ENCODE assay signal across 8 cellular contexts in genomic region chr15:90902656-90902995, GRCh38. TPM values are rescaled to one million over a fixed set of nuclear protein-coding genes. Genes with fewer than 3 reads are reported as not detected.
DNase-seq lines count a peak whose midpoint lies in the region; ATAC-seq, FAIRE-seq and TF ChIP-seq lines count a peak whose summit lies in the region.

No MANE protein-coding gene starts in this region.

- in situ Hi-C loops in K562 (cut with MboI): no loop called here

- H3K9me3 Mint-ChIP-seq in HFFc6: no peaks in the 10 kb centered on the region

- TF ChIP-seq CTCF in HFFc6 (IDR thresholded peaks at IDR 0.05) (no peak), K562 (IDR thresholded peaks at IDR 0.05 in 2 of 3, conservative IDR thresholded peaks at IDR 0.05 in 1 of 3; ENCODE audit: insufficient read depth in 2 of 3, low read depth in 1 of 3, low read length in 3 of 3) (no peak)

- no peaks in the 10 kb centered on the region for H3K27me3 ChIP-seq in K562 (ENCODE audit: control insufficient read depth in 2 of 2, insufficient read depth in 2 of 2, low read length in 2 of 2)

- H3K4me1 Mint-ChIP-seq in HFFc6 (ENCODE audit: low read depth): peaks cover 17% of the 10 kb centered on the region

- no peak overlapping the region; the same call in 1 of the 2 replicates for H3K27ac Mint-ChIP-seq in HFFc6

- peak overlapping the region; percentile 84; the same call in 1 of the 2 replicates for H3K4me3 Mint-ChIP-seq in HFFc6

- H2AFZ ChIP-seq in K562 (ENCODE audit: low read depth, low read length): peak overlapping the region; percentile 34; the same call in 1 of the 2 replicates

- no peaks in the 10 kb centered on the region for H4K20me1 ChIP-seq in K562 (replicated peaks; ENCODE audit: control insufficient read depth, insufficient read depth, low read length)

- intact Hi-C loops in K562 (cut with micrococcal nuclease): no loop called here

- peak overlapping the region; percentile 99 for H3K27ac ChIP-seq in K562 (ENCODE audit: extremely low read depth, low read depth, low read length)
- H3K27ac ChIP-seq in mesodermal cell (ENCODE audit: low read depth, low read length, severe bottlenecking): no peak overlapping the region

- peaks cover 28 to 72% of the 10 kb centered on the region in 2 experiments; a peak in 4 of 5 replicates for H3K4me1 ChIP-seq in K562 (replicated peaks in 1 of 2; ENCODE audit: control insufficient read depth in 2 of 2, insufficient read depth in 2 of 2, low read length in 2 of 2)
- no peaks in the 10 kb centered on the region for H3K4me1 ChIP-seq in mesodermal cell (ENCODE audit: control insufficient read depth, insufficient read depth, low read length, poor library complexity, severe bottlenecking)

- TF ChIP-seq EP300 in K562 (IDR thresholded peaks at IDR 0.05; ENCODE audit: low read length): no peak

- H3K36me3 ChIP-seq in K562 (ENCODE audit: control insufficient read depth, insufficient read depth, low read length) (peaks cover 35% of the 10 kb centered on the region), mesodermal cell (ENCODE audit: control insufficient read depth, insufficient read depth, low read length) (peaks cover 24% of the 10 kb centered on the region)

- H3K9me1 ChIP-seq in K562 (ENCODE audit: control insufficient read depth, insufficient read depth, low read length): peaks cover 4% of the 10 kb centered on the region

- POLR2A ChIA-PET in K562 (lab: Yijun Ruan, JAX): interaction anchor here (0.6 to 7.0 kb wide), 17 partner anchors 8 to 1144 kb away, joined by 3 to 70 read pairs (median 4); partner anchors contain the start of genes HDDC3 and UNC45A

- peaks cover 6% of the 10 kb centered on the region for H3K36me3 Mint-ChIP-seq in HFFc6 (ENCODE audit: low read depth)

- ATAC-seq in K562 (no peak), GM18907 (IDR thresholded peaks at IDR 0.05; ENCODE audit: unreplicated experiment) (no peak), HG03139 (IDR thresholded peaks at IDR 0.05; ENCODE audit: unreplicated experiment) (no peak)

- H3K9ac ChIP-seq in K562 (ENCODE audit: insufficient read depth in 1 of 2, low read depth in 2 of 2, low read length in 2 of 2): peak overlapping the region; percentile 95 to 99; a peak in 3 of 4 replicates

- no peaks in the 10 kb centered on the region for H3K27me3 Mint-ChIP-seq in HFFc6 (ENCODE audit: insufficient read depth)

- FAIRE-seq in K562 (lab: Jason Lieb, UNC): no peak

- peaks cover 52% of the 10 kb centered on the region for H3K79me2 ChIP-seq in K562 (ENCODE audit: control insufficient read depth, insufficient read depth, low read length)

- no peak for TF ChIP-seq RAD21 in K562 (CRISPR knock-in tag; conservative IDR thresholded peaks at IDR 0.05 in 1 of 2, IDR thresholded peaks at IDR 0.05 in 1 of 2)

- H3K4me2 ChIP-seq in K562 (ENCODE audit: insufficient read depth, low read length): peak overlapping the region; percentile 93; the same call in 1 of the 2 replicates

- TF ChIP-seq POLR2A in K562 (conservative IDR thresholded peaks at IDR 0.05): no peak

- DNase-seq in AG20443 (ENCODE audit: low spot score) (peak; percentile 82), HFFc6 (no peak), K562 (ENCODE audit: extremely low read depth in 1 of 4, low spot score in 3 of 4) (peak in 1 of 4 experiments; percentile 91), SKM-1 (lab: John Stamatoyannopoulos, UW; ENCODE audit: unreplicated experiment) (no peak), LoVo (ENCODE audit: low spot score) (no peak)

- WGBS in K562 (ENCODE audit: insufficient coverage, low coverage, missing lambda C conversion rate): 1% methylated on average over 39 of the region's 60 CpGs
- WGBS in mesodermal cell (ENCODE audit: insufficient coverage in 2 of 2), 2 experiments: 0% methylated on average over 31 to 44 of the region's 60 CpGs

- BruUV-seq in K562 (replicated peaks; lab: Mats Ljungman, UMichigan): no TSS peak

- peak overlapping the region; percentile 69 for H3K4me3 ChIP-seq in K562
- H3K4me3 ChIP-seq in mesodermal cell (ENCODE audit: extremely low read depth, insufficient read depth, low read length, poor library complexity, severe bottlenecking): peak overlapping the region; percentile 56

- CTCF ChIA-PET in K562 (lab: Yijun Ruan, JAX; ENCODE audit: low intra/inter-chr PET ratio): interaction anchor here (1.8 kb wide), 1 partner anchor 130 kb away, joined by 5 read pairs; no protein-coding TSS in a partner anchor

- H3K9me3 ChIP-seq in K562 (replicated peaks; ENCODE audit: control insufficient read depth, insufficient read depth, low read depth, low read length) (no peaks in the 10 kb centered on the region), mesodermal cell (ENCODE audit: control insufficient read depth, low read length) (no peaks in the 10 kb centered on the region)

RNA-seq across cellular contexts. Expression of gene MAN2A2, which starts 0.5 kb away (rescaled TPM):
- total RNA-seq in HFFc6 (2021; fragmentation: NEBNext Ultra II Directional; extraction: Animal tissue kit (Norgen Biotek cat#: 25700)): 10 to 100 TPM; 15.8 to 26.9 (median 23.4) TPM
- total RNA-seq in K562 (2011; cell fraction: chromatin; rRNA removed; ENCODE audit: low replicate concordance): 447 and 1,128 TPM in 2 replicates
- 692 and 704 TPM in 2 replicates for total RNA-seq in K562 (2011; cell fraction: nucleolus; rRNA removed)
- total RNA-seq in K562 (2011; cell fraction: nucleoplasm; rRNA removed): 460 and 506 TPM in 2 replicates
- total RNA-seq in K562 (2014; rRNA removed): 35.0 and 53.7 TPM in 2 replicates
- total RNA-seq in K562 (2014; rRNA removed; fragmentation: Illumina TruSeq; extraction: Trizol): 20.6 and 25.0 TPM in 2 replicates
- total RNA-seq in K562 (2015; rRNA removed; fragmentation: Illumina TruSeq; extraction: Trizol): 43.3 and 43.4 TPM in 2 replicates
- total RNA-seq in K562 (2021): 116 and 151 TPM in 2 replicates
- polyA plus RNA-seq in K562 (2011; rRNA removed): 71.7 and 195 TPM in 2 replicates
- 119 and 133 TPM in 2 replicates for polyA plus RNA-seq in K562 (2011; cell fraction: cytosol; rRNA removed)
- polyA plus RNA-seq in K562 (2011; cell fraction: nucleus; rRNA removed): 1,870 and 1,995 TPM in 2 replicates
- 92.0 and 210 TPM in 2 replicates for polyA plus RNA-seq in K562 (2012)
- polyA plus RNA-seq in K562 (2014; fragmentation: Illumina TruSeq; extraction: Trizol): 130 and 131 TPM in 2 replicates
- 10 to 100 TPM in 1 of 2 experiments, 1 to 10 TPM in 1; 7.3 to 13.7 TPM for polyA plus RNA-seq in K562 (2014; fragmentation: Nextera tagmentation; extraction: Ambion mirVana)
- 114 and 121 TPM in 2 replicates for polyA plus RNA-seq in K562 (2014; rRNA removed)
- polyA minus RNA-seq in K562 (2011; rRNA and poly(A)+ RNA removed): 30.7 and 41.4 TPM in 2 replicates
- polyA minus RNA-seq in K562 (2011; cell fraction: cytosol; rRNA and poly(A)+ RNA removed): 71.5 and 84.4 TPM in 2 replicates
- 264 and 379 TPM in 2 replicates for polyA minus RNA-seq in K562 (2011; cell fraction: nucleus; rRNA and poly(A)+ RNA removed)
- polyA plus RNA-seq in mesodermal cell (2013, experiment 1 of 2): 18.8 TPM
- 27.2 TPM for polyA plus RNA-seq in mesodermal cell (2013, experiment 2 of 2)

RNA-seq across cellular contexts. Expression of gene FES, which starts 18.3 kb away (rescaled TPM):
- total RNA-seq in HFFc6 (2021; fragmentation: NEBNext Ultra II Directional; extraction: Animal tissue kit (Norgen Biotek cat#: 25700)): 1 to 10 TPM in 4 of 6 experiments, under 1 TPM in 2; 0.41 to 1.4 (median 1.1) TPM
- 3.7 and 18.5 TPM in 2 replicates for total RNA-seq in K562 (2011; cell fraction: chromatin; rRNA removed; ENCODE audit: low replicate concordance)
- total RNA-seq in K562 (2011; cell fraction: nucleolus; rRNA removed): 5.1 and 10.8 TPM in 2 replicates
- total RNA-seq in K562 (2011; cell fraction: nucleoplasm; rRNA removed): 3.3 and 6.0 TPM in 2 replicates
- total RNA-seq in K562 (2014; rRNA removed) (0.86 and 1.6 TPM in 2 replicates), K562 (2014; rRNA removed; fragmentation: Illumina TruSeq; extraction: Trizol) (0.73 and 1.1 TPM in 2 replicates), K562 (2015; rRNA removed; fragmentation: Illumina TruSeq; extraction: Trizol) (0.72 and 1.1 TPM in 2 replicates), K562 (2021) (1.3 and 2.6 TPM in 2 replicates)
- polyA plus RNA-seq in K562 (2011; rRNA removed) (0.38 and 1.0 TPM in 2 replicates), K562 (2014; fragmentation: Illumina TruSeq; extraction: Trizol) (0.55 and 0.66 TPM in 2 replicates), K562 (2014; fragmentation: Nextera tagmentation; extraction: Ambion mirVana) (under 1 TPM; 0.82 to 0.91 TPM), K562 (2014; rRNA removed) (0.78 and 2.5 TPM in 2 replicates)
- 0.83 and 1.2 TPM in 2 replicates for polyA plus RNA-seq in K562 (2011; cell fraction: cytosol; rRNA removed)
- polyA plus RNA-seq in K562 (2011; cell fraction: nucleus; rRNA removed): 4.8 and 6.6 TPM in 2 replicates
- 1.1 and 2.8 TPM in 2 replicates for polyA plus RNA-seq in K562 (2012)
- polyA minus RNA-seq in K562 (2011; rRNA and poly(A)+ RNA removed): 0.14 and 0.45 TPM in 2 replicates
- 0.86 and 2.5 TPM in 2 replicates for polyA minus RNA-seq in K562 (2011; cell fraction: cytosol; rRNA and poly(A)+ RNA removed)
- 4.0 and 4.3 TPM in 2 replicates for polyA minus RNA-seq in K562 (2011; cell fraction: nucleus; rRNA and poly(A)+ RNA removed)
- polyA plus RNA-seq in mesodermal cell (2013, experiment 1 of 2): 30.9 TPM
- polyA plus RNA-seq in mesodermal cell (2013, experiment 2 of 2): 24.3 TPM

RNA-seq across cellular contexts. Expression of gene HDDC3, which starts 29.7 kb away (rescaled TPM):
- 10 to 100 TPM; 11.2 to 15.7 (median 13.5) TPM for total RNA-seq in HFFc6 (2021; fragmentation: NEBNext Ultra II Directional; extraction: Animal tissue kit (Norgen Biotek cat#: 25700))
- total RNA-seq in K562 (2011; cell fraction: chromatin; rRNA removed; ENCODE audit: low replicate concordance): 27.3 and 60.3 TPM in 2 replicates
- 59.5 and 62.4 TPM in 2 replicates for total RNA-seq in K562 (2011; cell fraction: nucleolus; rRNA removed)
- 46.9 and 47.9 TPM in 2 replicates for total RNA-seq in K562 (2011; cell fraction: nucleoplasm; rRNA removed)
- 54.1 and 64.9 TPM in 2 replicates for total RNA-seq in K562 (2014; rRNA removed)
- total RNA-seq in K562 (2014; rRNA removed; fragmentation: Illumina TruSeq; extraction: Trizol): 28.2 and 33.0 TPM in 2 replicates
- total RNA-seq in K562 (2015; rRNA removed; fragmentation: Illumina TruSeq; extraction: Trizol): 36.6 and 36.9 TPM in 2 replicates
- 42.6 and 43.0 TPM in 2 replicates for total RNA-seq in K562 (2021)
- polyA plus RNA-seq in K562 (2011; rRNA removed): 30.8 and 33.4 TPM in 2 replicates
- 37.1 and 49.7 TPM in 2 replicates for polyA plus RNA-seq in K562 (2011; cell fraction: cytosol; rRNA removed)
- 37.0 and 41.5 TPM in 2 replicates for polyA plus RNA-seq in K562 (2011; cell fraction: nucleus; rRNA removed)
- polyA plus RNA-seq in K562 (2012): 29.7 and 31.4 TPM in 2 replicates
- polyA plus RNA-seq in K562 (2014; fragmentation: Illumina TruSeq; extraction: Trizol): 51.7 and 54.2 TPM in 2 replicates
- 10 to 100 TPM; 14.9 to 21.3 TPM for polyA plus RNA-seq in K562 (2014; fragmentation: Nextera tagmentation; extraction: Ambion mirVana)
- 55.8 and 65.8 TPM in 2 replicates for polyA plus RNA-seq in K562 (2014; rRNA removed)
- 21.5 and 26.2 TPM in 2 replicates for polyA minus RNA-seq in K562 (2011; rRNA and poly(A)+ RNA removed)
- polyA minus RNA-seq in K562 (2011; cell fraction: cytosol; rRNA and poly(A)+ RNA removed): 10.3 and 15.1 TPM in 2 replicates
- polyA minus RNA-seq in K562 (2011; cell fraction: nucleus; rRNA and poly(A)+ RNA removed): 28.9 and 44.4 TPM in 2 replicates
- polyA plus RNA-seq in mesodermal cell (2013, experiment 1 of 2): 16.3 TPM
- polyA plus RNA-seq in mesodermal cell (2013, experiment 2 of 2): 13.4 TPM

RNA-seq across cellular contexts. Expression of gene UNC45A, which starts 32.5 kb away (rescaled TPM):
- 10 to 100 TPM; 65.3 to 77.5 (median 72.1) TPM for total RNA-seq in HFFc6 (2021; fragmentation: NEBNext Ultra II Directional; extraction: Animal tissue kit (Norgen Biotek cat#: 25700))
- total RNA-seq in K562 (2011; cell fraction: chromatin; rRNA removed; ENCODE audit: low replicate concordance): 131 and 331 TPM in 2 replicates
- 205 and 228 TPM in 2 replicates for total RNA-seq in K562 (2011; cell fraction: nucleolus; rRNA removed)
- 113 and 152 TPM in 2 replicates for total RNA-seq in K562 (2011; cell fraction: nucleoplasm; rRNA removed)
- total RNA-seq in K562 (2014; rRNA removed): 59.8 and 65.2 TPM in 2 replicates
- total RNA-seq in K562 (2014; rRNA removed; fragmentation: Illumina TruSeq; extraction: Trizol): 19.2 and 22.6 TPM in 2 replicates
- total RNA-seq in K562 (2015; rRNA removed; fragmentation: Illumina TruSeq; extraction: Trizol): 47.7 and 52.5 TPM in 2 replicates
- total RNA-seq in K562 (2021): 79.0 and 79.3 TPM in 2 replicates
- 43.7 and 56.7 TPM in 2 replicates for polyA plus RNA-seq in K562 (2011; rRNA removed)
- polyA plus RNA-seq in K562 (2011; cell fraction: cytosol; rRNA removed): 46.7 and 62.9 TPM in 2 replicates
- 163 and 164 TPM in 2 replicates for polyA plus RNA-seq in K562 (2011; cell fraction: nucleus; rRNA removed)
- 75.1 and 75.7 TPM in 2 replicates for polyA plus RNA-seq in K562 (2012)
- polyA plus RNA-seq in K562 (2014; fragmentation: Illumina TruSeq; extraction: Trizol): 35.7 and 46.7 TPM in 2 replicates
- 10 to 100 TPM; 22.4 to 23.1 TPM for polyA plus RNA-seq in K562 (2014; fragmentation: Nextera tagmentation; extraction: Ambion mirVana)
- polyA plus RNA-seq in K562 (2014; rRNA removed): 54.5 and 55.5 TPM in 2 replicates
- polyA minus RNA-seq in K562 (2011; rRNA and poly(A)+ RNA removed): 51.9 and 58.7 TPM in 2 replicates
- 50.4 and 51.9 TPM in 2 replicates for polyA minus RNA-seq in K562 (2011; cell fraction: cytosol; rRNA and poly(A)+ RNA removed)
- 51.0 and 77.4 TPM in 2 replicates for polyA minus RNA-seq in K562 (2011; cell fraction: nucleus; rRNA and poly(A)+ RNA removed)
- 74.7 TPM for polyA plus RNA-seq in mesodermal cell (2013, experiment 1 of 2)
- polyA plus RNA-seq in mesodermal cell (2013, experiment 2 of 2): 62.6 TPM

RNA-seq across cellular contexts. Expression of gene FURIN, which starts 34.2 kb away (rescaled TPM):
- 10 to 100 TPM; 68.9 to 79.4 (median 74.6) TPM for total RNA-seq in HFFc6 (2021; fragmentation: NEBNext Ultra II Directional; extraction: Animal tissue kit (Norgen Biotek cat#: 25700))
- total RNA-seq in K562 (2011; cell fraction: chromatin; rRNA removed; ENCODE audit: low replicate concordance): 29.3 and 88.9 TPM in 2 replicates
- 101 and 110 TPM in 2 replicates for total RNA-seq in K562 (2011; cell fraction: nucleolus; rRNA removed)
- 63.1 TPM in 2 replicates for total RNA-seq in K562 (2011; cell fraction: nucleoplasm; rRNA removed)
- total RNA-seq in K562 (2014; rRNA removed) (49.9 and 69.9 TPM in 2 replicates), K562 (2014; rRNA removed; fragmentation: Illumina TruSeq; extraction: Trizol) (10.0 and 11.7 TPM in 2 replicates), K562 (2015; rRNA removed; fragmentation: Illumina TruSeq; extraction: Trizol) (34.8 and 36.0 TPM in 2 replicates), K562 (2021) (93.5 and 99.9 TPM in 2 replicates)
- polyA plus RNA-seq in K562 (2011; rRNA removed) (22.4 and 30.8 TPM in 2 replicates), K562 (2014; fragmentation: Illumina TruSeq; extraction: Trizol) (36.4 and 61.7 TPM in 2 replicates), K562 (2014; fragmentation: Nextera tagmentation; extraction: Ambion mirVana) (1 to 10 TPM in 1 of 2 experiments, under 1 TPM in 1; 0.92 to 1.1 TPM), K562 (2014; rRNA removed) (49.1 and 50.3 TPM in 2 replicates)
- polyA plus RNA-seq in K562 (2011; cell fraction: cytosol; rRNA removed): 31.2 and 60.1 TPM in 2 replicates
- polyA plus RNA-seq in K562 (2011; cell fraction: nucleus; rRNA removed): 42.7 and 71.3 TPM in 2 replicates
- 74.8 and 95.4 TPM in 2 replicates for polyA plus RNA-seq in K562 (2012)
- 12.3 and 17.9 TPM in 2 replicates for polyA minus RNA-seq in K562 (2011; rRNA and poly(A)+ RNA removed)
- polyA minus RNA-seq in K562 (2011; cell fraction: cytosol; rRNA and poly(A)+ RNA removed): 47.5 and 65.9 TPM in 2 replicates
- polyA minus RNA-seq in K562 (2011; cell fraction: nucleus; rRNA and poly(A)+ RNA removed): 24.6 and 32.0 TPM in 2 replicates
- polyA plus RNA-seq in mesodermal cell (2013, experiment 1 of 2): 200 TPM
- polyA plus RNA-seq in mesodermal cell (2013, experiment 2 of 2): 168 TPM
